ENCODE assay signal across 9 cellular contexts in the genomic region with DNA sequence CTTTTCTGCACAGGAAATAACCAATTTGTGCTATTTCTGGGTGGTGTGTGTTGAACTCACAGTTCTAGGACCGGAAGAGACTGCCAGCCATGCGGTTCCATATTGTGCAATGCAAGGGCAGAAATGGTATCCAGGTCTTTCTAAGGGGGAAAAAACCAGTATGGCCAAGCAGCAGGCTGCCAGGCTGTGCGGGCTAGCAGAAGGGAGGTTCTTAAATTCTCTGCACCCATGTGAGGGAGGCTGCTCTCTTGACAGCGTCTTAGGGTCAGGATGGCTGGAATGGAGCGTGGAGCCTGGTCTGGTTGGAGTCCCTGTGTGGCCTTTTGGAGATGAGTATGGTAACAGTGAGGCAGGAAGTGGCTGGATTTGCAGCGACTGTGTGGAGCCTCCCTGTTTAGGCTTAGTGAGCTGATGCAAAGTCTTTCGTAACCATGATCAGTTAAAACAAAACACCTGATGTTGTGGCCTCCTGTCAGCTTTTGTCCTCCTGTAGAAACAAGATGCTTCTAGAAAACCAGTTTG. TPM values are rescaled to one million over a fixed set of nuclear protein-coding genes. Genes with fewer than 3 reads are reported as not detected.
A peak's percentile ranks its signal among the peaks of the same experiment; 100 is the strongest.
DNase-seq lines count a peak whose midpoint lies in the region; ATAC-seq and TF ChIP-seq lines count a peak whose summit lies in the region.
"Had no signal": no experiment of that assay in that cellular context is flagged by ENCODE, and none has a peak within 500 bp of the region (broad histone marks: within the 10 kb centered on the region; RNA-seq: fewer than 3 reads in every experiment).

No MANE protein-coding gene starts in this region.

- peak; percentile 50 for ATAC-seq in GM21619 (IDR thresholded peaks at IDR 0.05; ENCODE audit: unreplicated experiment)
- ATAC-seq in SK-N-SH treated with all-trans-retinoic acid at 6 μM for 48 hours, result no peak; the same call in 2 of the 3 replicates

- peak overlapping the region; percentile 16 for H3K4me3 Mint-ChIP-seq in MCF 10A (ENCODE audit: unreplicated experiment)
- H3K4me3 Mint-ChIP-seq: nephron had no signal

- TF ChIP-seq CTCF in GM12865 (IDR thresholded peaks at IDR 0.05; ENCODE audit: insufficient read depth, low read depth, low read length, missing control alignments) (no peak), MCF 10A (IDR thresholded peaks at IDR 0.05; ENCODE audit: unreplicated experiment) (no peak)

- H3K36me3 ChIP-seq in muscle layer of duodenum (ENCODE audit: control insufficient read depth in 1 of 2, insufficient read depth in 2 of 2, low read length in 2 of 2), result no peaks in the 10 kb centered on the region
- no peaks in the 10 kb centered on the region for H3K36me3 ChIP-seq in H7 (replicated peaks; ENCODE audit: control insufficient read depth, insufficient read depth, low read length)

- intact Hi-C loops in MCF 10A (cut with micrococcal nuclease), result loop anchor here (10.0 kb wide), 1 partner anchor 57 kb away; no protein-coding TSS in a partner anchor

- no peaks in the 10 kb centered on the region for H3K9me3 ChIP-seq in muscle layer of duodenum (ENCODE audit: control insufficient read depth in 1 of 2, low read length in 2 of 2)

- no TSS peak for BruUV-seq in MCF 10A (replicated peaks; lab: Mats Ljungman, UMichigan)

- DNase-seq in GM12865 (ENCODE audit: low read depth) (peak; percentile 92), KG1 (lab: John Stamatoyannopoulos, UW) (peak; percentile 78), MCF 10A (ENCODE audit: unreplicated experiment) (peak; percentile 60), NCI-H2171 (lab: John Stamatoyannopoulos, UW) (no peak), H7 (no peak)

- H3K4me3 ChIP-seq in GM12865 (ENCODE audit: low read depth, low read length) (peak overlapping the region; percentile 61), muscle layer of duodenum (ENCODE audit: low read depth in 1 of 2, low read length in 2 of 2) (no peak overlapping the region), H7 (ENCODE audit: insufficient read depth, low read depth, low read length) (no peak overlapping the region)

- H3K9me3 Mint-ChIP-seq in MCF 10A (ENCODE audit: unreplicated experiment), result no peaks in the 10 kb centered on the region
- H3K9me3 Mint-ChIP-seq: nephron had no signal

- CTCF ChIA-PET in MCF 10A (lab: Yijun Ruan, JAX), result interaction anchor here (0.7 kb wide), 1 partner anchor 53 kb away, joined by 3 read pairs; no protein-coding TSS in a partner anchor

- POLR2A ChIA-PET in MCF 10A (lab: Yijun Ruan, JAX), result interaction anchor here (1.2 to 1.6 kb wide), 3 partner anchors 15 to 52 kb away, joined by 3 to 6 read pairs (median 4); no protein-coding TSS in a partner anchor

- peaks cover 49 to 53% of the 10 kb centered on the region in 2 donors for H3K4me1 ChIP-seq in muscle layer of duodenum (ENCODE audit: control insufficient read depth in 1 of 2, insufficient read depth in 2 of 2, low read length in 2 of 2)

- H3K27ac Mint-ChIP-seq in MCF 10A (ENCODE audit: low read depth, unreplicated experiment), result peak overlapping the region; percentile 55

- peaks cover 3% of the 10 kb centered on the region for H3K36me3 Mint-ChIP-seq in MCF 10A (ENCODE audit: insufficient read depth, unreplicated experiment)

- peaks cover 38% of the 10 kb centered on the region for H3K4me1 Mint-ChIP-seq in MCF 10A (ENCODE audit: insufficient read depth, unreplicated experiment)

- peak overlapping the region; percentile 37 for H3K27ac ChIP-seq in muscle layer of duodenum (ENCODE audit: low read length)

- H3K27me3 ChIP-seq in muscle layer of duodenum (ENCODE audit: low read depth, low read length), result no peaks in the 10 kb centered on the region
- H3K27me3 ChIP-seq in H7 (ENCODE audit: control insufficient read depth, insufficient read depth, low read length), result no peaks in the 10 kb centered on the region

- H3K27me3 Mint-ChIP-seq in MCF 10A (ENCODE audit: insufficient read depth, unreplicated experiment), result no peaks in the 10 kb centered on the region

TF ChIP-seq in SK-N-SH treated with all-trans-retinoic acid at 6 μM for 48 hours, 23 proteins besides CTCF, POLR2A, EP300 and RAD21 (continues in another document):
- TF ChIP-seq TCF4 (CRISPR knock-in tag; IDR thresholded peaks at IDR 0.05; ENCODE audit: borderline replicate concordance), result no peak
- no peak for TF ChIP-seq ZNF70 (CRISPR knock-in tag; IDR thresholded peaks at IDR 0.05)
- TF ChIP-seq, protein P1, sequence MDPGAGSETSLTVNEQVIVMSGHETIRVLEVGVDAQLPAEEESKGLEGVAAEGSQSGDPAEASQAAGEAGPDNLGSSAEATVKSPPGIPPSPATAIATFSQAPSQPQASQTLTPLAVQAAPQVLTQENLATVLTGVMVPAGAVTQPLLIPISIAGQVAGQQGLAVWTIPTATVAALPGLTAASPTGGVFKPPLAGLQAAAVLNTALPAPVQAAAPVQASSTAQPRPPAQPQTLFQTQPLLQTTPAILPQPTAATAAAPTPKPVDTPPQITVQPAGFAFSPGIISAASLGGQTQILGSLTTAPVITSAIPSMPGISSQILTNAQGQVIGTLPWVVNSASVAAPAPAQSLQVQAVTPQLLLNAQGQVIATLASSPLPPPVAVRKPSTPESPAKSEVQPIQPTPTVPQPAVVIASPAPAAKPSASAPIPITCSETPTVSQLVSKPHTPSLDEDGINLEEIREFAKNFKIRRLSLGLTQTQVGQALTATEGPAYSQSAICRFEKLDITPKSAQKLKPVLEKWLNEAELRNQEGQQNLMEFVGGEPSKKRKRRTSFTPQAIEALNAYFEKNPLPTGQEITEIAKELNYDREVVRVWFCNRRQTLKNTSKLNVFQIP (CRISPR knock-in tag; IDR thresholded peaks at IDR 0.05; ENCODE audit: borderline replicate concordance, low read depth), result no peak
- TF ChIP-seq RARB (CRISPR knock-in tag; IDR thresholded peaks at IDR 0.05), result no peak
- no peak for TF ChIP-seq OSR1 (CRISPR knock-in tag; IDR thresholded peaks at IDR 0.05)
- no peak for TF ChIP-seq ESRRG (CRISPR knock-in tag; IDR thresholded peaks at IDR 0.05)
- no peak for TF ChIP-seq ZNF8 (CRISPR knock-in tag; IDR thresholded peaks at IDR 0.05)
- TF ChIP-seq, protein P2, sequence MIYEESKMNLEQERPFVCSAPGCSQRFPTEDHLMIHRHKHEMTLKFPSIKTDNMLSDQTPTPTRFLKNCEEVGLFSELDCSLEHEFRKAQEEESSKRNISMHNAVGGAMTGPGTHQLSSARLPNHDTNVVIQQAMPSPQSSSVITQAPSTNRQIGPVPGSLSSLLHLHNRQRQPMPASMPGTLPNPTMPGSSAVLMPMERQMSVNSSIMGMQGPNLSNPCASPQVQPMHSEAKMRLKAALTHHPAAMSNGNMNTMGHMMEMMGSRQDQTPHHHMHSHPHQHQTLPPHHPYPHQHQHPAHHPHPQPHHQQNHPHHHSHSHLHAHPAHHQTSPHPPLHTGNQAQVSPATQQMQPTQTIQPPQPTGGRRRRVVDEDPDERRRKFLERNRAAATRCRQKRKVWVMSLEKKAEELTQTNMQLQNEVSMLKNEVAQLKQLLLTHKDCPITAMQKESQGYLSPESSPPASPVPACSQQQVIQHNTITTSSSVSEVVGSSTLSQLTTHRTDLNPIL (CRISPR knock-in tag; IDR thresholded peaks at IDR 0.05; ENCODE audit: low read depth), result no peak
- no peak for TF ChIP-seq PPARA (CRISPR knock-in tag; IDR thresholded peaks at IDR 0.05; ENCODE audit: borderline replicate concordance)
- no peak for TF ChIP-seq GLIS3 (CRISPR knock-in tag; IDR thresholded peaks at IDR 0.05)
- TF ChIP-seq ZNF565 (CRISPR knock-in tag; conservative IDR thresholded peaks at IDR 0.05; ENCODE audit: low read depth), result no peak
- TF ChIP-seq ZFP3 (CRISPR knock-in tag; IDR thresholded peaks at IDR 0.05), result no peak
- no peak for TF ChIP-seq ZC3H10 (CRISPR knock-in tag; IDR thresholded peaks at IDR 0.05)
- no peak for TF ChIP-seq TOX (CRISPR knock-in tag; IDR thresholded peaks at IDR 0.05; ENCODE audit: borderline replicate concordance)
- TF ChIP-seq ZFP30 (CRISPR knock-in tag; IDR thresholded peaks at IDR 0.05), result no peak
- TF ChIP-seq, protein P3, sequence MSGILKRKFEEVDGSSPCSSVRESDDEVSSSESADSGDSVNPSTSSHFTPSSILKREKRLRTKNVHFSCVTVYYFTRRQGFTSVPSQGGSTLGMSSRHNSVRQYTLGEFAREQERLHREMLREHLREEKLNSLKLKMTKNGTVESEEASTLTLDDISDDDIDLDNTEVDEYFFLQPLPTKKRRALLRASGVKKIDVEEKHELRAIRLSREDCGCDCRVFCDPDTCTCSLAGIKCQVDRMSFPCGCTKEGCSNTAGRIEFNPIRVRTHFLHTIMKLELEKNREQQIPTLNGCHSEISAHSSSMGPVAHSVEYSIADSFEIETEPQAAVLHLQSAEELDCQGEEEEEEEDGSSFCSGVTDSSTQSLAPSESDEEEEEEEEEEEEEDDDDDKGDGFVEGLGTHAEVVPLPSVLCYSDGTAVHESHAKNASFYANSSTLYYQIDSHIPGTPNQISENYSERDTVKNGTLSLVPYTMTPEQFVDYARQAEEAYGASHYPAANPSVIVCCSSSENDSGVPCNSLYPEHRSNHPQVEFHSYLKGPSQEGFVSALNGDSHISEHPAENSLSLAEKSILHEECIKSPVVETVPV (CRISPR knock-in tag; IDR thresholded peaks at IDR 0.05), result no peak
- no peak for TF ChIP-seq SNAI2 (CRISPR knock-in tag; IDR thresholded peaks at IDR 0.05)
- TF ChIP-seq BACH2 (CRISPR knock-in tag; IDR thresholded peaks at IDR 0.05; ENCODE audit: borderline replicate concordance), result no peak
- TF ChIP-seq ISL1 (CRISPR knock-in tag; IDR thresholded peaks at IDR 0.05), result no peak

RNA-seq across cellular contexts. Expression of a gene that starts 52.6 kb away (rescaled TPM):
- total RNA-seq in MCF 10A (2022), result 35.3 and 36.5 TPM in 2 replicates
- 69.8 and 80.3 TPM in 2 replicates for total RNA-seq in H7 (2014; rRNA removed; shearing (Covaris generic))

Comparison
In these comparisons a context has a peak if more than half of its experiments do, and no peak if none do; other contexts are left out.
1. DNase-seq: peak in GM12865 (single experiment), KG1 (single experiment) and MCF 10A (single experiment); none in NCI-H2171 (single experiment) and H7 (single experiment).